10 cellular contexts compared by ENCODE assay signal in the genomic region with DNA sequence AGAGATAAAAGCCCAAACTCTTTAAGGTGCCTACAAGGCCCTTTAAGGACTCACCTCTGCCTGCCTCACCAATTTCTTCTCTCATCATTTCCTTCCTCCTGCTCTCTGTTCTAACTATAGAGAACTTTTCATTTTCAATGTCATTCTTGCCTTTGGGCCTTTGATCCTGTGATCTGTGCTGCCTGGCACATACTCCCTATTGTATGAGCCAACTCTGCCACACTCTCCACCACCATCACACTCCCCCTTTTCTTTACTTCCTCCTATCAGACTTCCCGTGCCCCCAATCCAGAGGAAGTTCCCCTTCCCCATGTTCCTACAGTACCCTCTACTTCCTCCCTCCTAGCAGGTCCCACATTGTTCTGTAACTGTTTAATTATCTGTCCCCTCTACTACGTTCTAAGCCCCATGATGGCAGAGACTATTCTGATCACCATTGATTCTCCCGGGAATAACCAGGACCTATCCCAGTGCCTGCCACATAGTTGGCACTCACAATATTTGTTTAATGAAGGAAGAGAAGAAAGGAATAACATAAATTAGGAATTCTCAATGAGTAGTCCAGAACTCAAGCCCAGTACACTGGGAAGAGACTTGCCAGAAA. TPM values are rescaled to one million over a fixed set of nuclear protein-coding genes. Genes with fewer than 3 reads are reported as not detected.
DNase-seq lines count a peak whose midpoint lies in the region; ATAC-seq and TF ChIP-seq lines count a peak whose summit lies in the region.
"Had no signal": no experiment of that assay in that cellular context is flagged by ENCODE, and none has a peak within 500 bp of the region (broad histone marks: within the 10 kb centered on the region; RNA-seq: fewer than 3 reads in every experiment).

No MANE protein-coding gene starts in this region.

- intact Hi-C loops in activated CD4-positive, alpha-beta T cell treated with anti-CD3 and anti-CD28 coated beads for 36 hours (cut with DNase I, micrococcal nuclease), result no loop called here

- H3K36me3 ChIP-seq in Peyer's patch (no peaks in the 10 kb centered on the region), esophagus (ENCODE audit: control insufficient read depth in 2 of 2, insufficient read depth in 2 of 2, low read length in 1 of 2) (no peaks in the 10 kb centered on the region), skeletal muscle satellite cell (ENCODE audit: insufficient read depth, low read length) (peaks cover 7% of the 10 kb centered on the region)

- H3K9me3 Mint-ChIP-seq in activated CD4-positive, alpha-beta T cell treated with anti-CD3 and anti-CD28 coated beads for 36 hours (ENCODE audit: low read depth), result no peaks in the 10 kb centered on the region

- no peak for TF ChIP-seq CTCF in Peyer's patch (IDR thresholded peaks at IDR 0.05)

- H3K27ac ChIP-seq in Peyer's patch (peak overlapping the region; percentile 18 to 84 (median 53)), esophagus (ENCODE audit: low read depth in 2 of 2, low read length in 1 of 2) (peak overlapping the region; percentile 69 to 85)

- H3K4me1 Mint-ChIP-seq in activated CD4-positive, alpha-beta T cell treated with anti-CD3 and anti-CD28 coated beads for 36 hours, result peaks cover 89% of the 10 kb centered on the region

- H3K27me3 ChIP-seq in Peyer's patch, result no peaks in the 10 kb centered on the region
- no peaks in the 10 kb centered on the region for H3K27me3 ChIP-seq in esophagus (ENCODE audit: control insufficient read depth in 1 of 2, insufficient read depth in 2 of 2, low read length in 2 of 2)
- H3K27me3 ChIP-seq in skeletal muscle satellite cell (ENCODE audit: control insufficient read depth, insufficient read depth, low read length), result no peaks in the 10 kb centered on the region

- no peak for TF ChIP-seq POLR2A in Peyer's patch (IDR thresholded peaks at IDR 0.05)

- H3K4me2 ChIP-seq in skeletal muscle satellite cell (ENCODE audit: low read length), result peak overlapping the region; percentile 78

- POLR2A ChIA-PET in activated CD4-positive, alpha-beta T cell treated with anti-CD3 and anti-CD28 coated beads for 36 hours (lab: Charles Lee), result no interaction called here

- CTCF ChIA-PET in activated CD4-positive, alpha-beta T cell treated with anti-CD3 and anti-CD28 coated beads for 36 hours (lab: Charles Lee), result interaction anchor here (0.6 kb wide), 1 partner anchor 194 kb away, joined by 4 read pairs; no protein-coding TSS in a partner anchor

- H3K4me3 ChIP-seq in Peyer's patch (no peak overlapping the region), esophagus (ENCODE audit: low read depth in 1 of 2, low read length in 2 of 2) (no peak overlapping the region), skeletal muscle satellite cell (ENCODE audit: low read length) (peak overlapping the region; percentile 15)

- peak overlapping the region; percentile 15 for H3K9ac ChIP-seq in skeletal muscle satellite cell (ENCODE audit: low read depth, low read length)

- ATAC-seq in activated CD4-positive, alpha-beta T cell treated with anti-CD3 and anti-CD28 coated beads for 36 hours, result peak; percentile 9

- H3K9me3 ChIP-seq in Peyer's patch (no peaks in the 10 kb centered on the region), esophagus (ENCODE audit: control insufficient read depth in 2 of 2, insufficient read depth in 1 of 2, low read depth in 1 of 2, low read length in 1 of 2) (no peaks in the 10 kb centered on the region), skeletal muscle satellite cell (replicated peaks; ENCODE audit: low read length) (no peaks in the 10 kb centered on the region)

- WGBS in esophagus, 2 donors, result 27 to 42% methylated on average over 3 of the region's 3 CpGs

- H3K4me1 ChIP-seq in Peyer's patch, result peaks cover 0 to 57% (median 21%) of the 10 kb centered on the region in 4 donors
- peaks cover 6 to 25% of the 10 kb centered on the region in 2 donors for H3K4me1 ChIP-seq in esophagus (ENCODE audit: control insufficient read depth in 2 of 2, insufficient read depth in 2 of 2, low read length in 1 of 2)
- peaks cover 50% of the 10 kb centered on the region for H3K4me1 ChIP-seq in skeletal muscle satellite cell (ENCODE audit: control insufficient read depth, insufficient read depth, low read length)

- H3K36me3 Mint-ChIP-seq in activated CD4-positive, alpha-beta T cell treated with anti-CD3 and anti-CD28 coated beads for 36 hours (ENCODE audit: low read depth), result peaks cover 29% of the 10 kb centered on the region

- H3K27me3 Mint-ChIP-seq in activated CD4-positive, alpha-beta T cell treated with anti-CD3 and anti-CD28 coated beads for 36 hours, result no peaks in the 10 kb centered on the region

- H3K4me3 Mint-ChIP-seq in activated CD4-positive, alpha-beta T cell treated with anti-CD3 and anti-CD28 coated beads for 36 hours, result no peak overlapping the region

- DNase-seq in activated CD4-positive, alpha-beta T cell treated with anti-CD3 and anti-CD28 coated beads for 36 hours, result no peak
- no peak for DNase-seq in activated CD4-positive, alpha-beta T cell treated with anti-CD3 and anti-CD28 coated beads, Interleukin-2, amount 50 U/mL, for 4 hours
- DNase-seq in Peyer's patch, result peak in 1 of 3 donors; percentile 38
- no peak for DNase-seq in kidney tubule cell (ENCODE audit: low spot score)
- DNase-seq in T-helper 9 cell, result no peak
- no peak for DNase-seq in NCI-H146 treated with DMSO at 0.1 percent for 48 hours (lab: John Stamatoyannopoulos, UW; ENCODE audit: unreplicated experiment)
- DNase-seq: glutamatergic neuron, NCI-H2227 treated with DMSO at 0.1 percent for 48 hours had no signal

- H3K27ac Mint-ChIP-seq in activated CD4-positive, alpha-beta T cell treated with anti-CD3 and anti-CD28 coated beads for 36 hours, result peak overlapping the region; percentile 79

RNA-seq across cellular contexts. Expression of a gene that starts 27.6 kb away (rescaled TPM):
- 10 to 100 TPM; 63.6 to 69.5 TPM for total RNA-seq in activated CD4-positive, alpha-beta T cell treated with anti-CD3 and anti-CD28 coated beads for 36 hours
- total RNA-seq in Peyer's patch, result 10 to 100 TPM in 1 of 4 donors, 1 to 10 TPM in 3; 1.1 to 47.9 (median 5.4) TPM
- 1 to 10 TPM; 2.1 to 2.3 TPM for polyA plus RNA-seq in esophagus
- total RNA-seq in skeletal muscle satellite cell (2012; rRNA removed), result 0.76 and 7.6 TPM in 2 replicates
